In the genomic region with DNA sequence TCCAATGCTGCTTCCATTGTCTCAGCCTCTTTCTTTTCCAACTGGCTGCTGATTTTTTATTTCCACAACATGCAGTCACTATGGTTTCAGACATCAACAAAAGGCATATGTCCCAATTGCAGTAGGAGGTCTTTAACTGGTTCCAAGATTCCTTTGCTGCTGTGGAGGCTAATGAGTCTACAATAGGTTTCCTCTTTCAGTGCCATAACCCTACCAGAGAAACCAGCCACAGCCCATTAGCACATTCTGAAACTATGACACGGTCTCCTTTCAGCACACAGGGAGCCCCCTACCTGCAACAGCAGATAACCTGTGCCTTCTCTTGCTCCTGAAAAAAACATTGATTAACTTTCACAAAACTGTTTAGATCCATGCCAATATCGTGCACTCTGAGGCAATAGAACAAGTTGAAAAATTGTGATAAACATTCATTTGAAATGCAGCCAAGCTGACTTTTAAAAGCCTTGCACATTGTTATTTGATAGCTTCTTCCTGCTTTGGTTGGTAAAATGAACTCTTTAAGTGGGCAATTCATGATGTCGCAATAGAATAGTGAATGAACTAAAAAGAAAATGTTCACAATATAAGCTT, we compare ENCODE assay signal across 1 cellular context.
TF ChIP-seq lines count a peak whose summit lies in the region.

No MANE protein-coding gene starts in this region.

TF ChIP-seq in A549, 52 proteins besides CTCF, POLR2A, EP300 and RAD21 (continued from another document):
- TF ChIP-seq, protein P1, sequence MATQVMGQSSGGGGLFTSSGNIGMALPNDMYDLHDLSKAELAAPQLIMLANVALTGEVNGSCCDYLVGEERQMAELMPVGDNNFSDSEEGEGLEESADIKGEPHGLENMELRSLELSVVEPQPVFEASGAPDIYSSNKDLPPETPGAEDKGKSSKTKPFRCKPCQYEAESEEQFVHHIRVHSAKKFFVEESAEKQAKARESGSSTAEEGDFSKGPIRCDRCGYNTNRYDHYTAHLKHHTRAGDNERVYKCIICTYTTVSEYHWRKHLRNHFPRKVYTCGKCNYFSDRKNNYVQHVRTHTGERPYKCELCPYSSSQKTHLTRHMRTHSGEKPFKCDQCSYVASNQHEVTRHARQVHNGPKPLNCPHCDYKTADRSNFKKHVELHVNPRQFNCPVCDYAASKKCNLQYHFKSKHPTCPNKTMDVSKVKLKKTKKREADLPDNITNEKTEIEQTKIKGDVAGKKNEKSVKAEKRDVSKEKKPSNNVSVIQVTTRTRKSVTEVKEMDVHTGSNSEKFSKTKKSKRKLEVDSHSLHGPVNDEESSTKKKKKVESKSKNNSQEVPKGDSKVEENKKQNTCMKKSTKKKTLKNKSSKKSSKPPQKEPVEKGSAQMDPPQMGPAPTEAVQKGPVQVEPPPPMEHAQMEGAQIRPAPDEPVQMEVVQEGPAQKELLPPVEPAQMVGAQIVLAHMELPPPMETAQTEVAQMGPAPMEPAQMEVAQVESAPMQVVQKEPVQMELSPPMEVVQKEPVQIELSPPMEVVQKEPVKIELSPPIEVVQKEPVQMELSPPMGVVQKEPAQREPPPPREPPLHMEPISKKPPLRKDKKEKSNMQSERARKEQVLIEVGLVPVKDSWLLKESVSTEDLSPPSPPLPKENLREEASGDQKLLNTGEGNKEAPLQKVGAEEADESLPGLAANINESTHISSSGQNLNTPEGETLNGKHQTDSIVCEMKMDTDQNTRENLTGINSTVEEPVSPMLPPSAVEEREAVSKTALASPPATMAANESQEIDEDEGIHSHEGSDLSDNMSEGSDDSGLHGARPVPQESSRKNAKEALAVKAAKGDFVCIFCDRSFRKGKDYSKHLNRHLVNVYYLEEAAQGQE (IDR thresholded peaks at IDR 0.05) = no peak
- no peak for TF ChIP-seq MAZ (IDR thresholded peaks at IDR 0.05; ENCODE audit: borderline replicate concordance, low read depth, low read length)
